Comparison of ENCODE assay signal across 17 cellular contexts in the genomic region with DNA sequence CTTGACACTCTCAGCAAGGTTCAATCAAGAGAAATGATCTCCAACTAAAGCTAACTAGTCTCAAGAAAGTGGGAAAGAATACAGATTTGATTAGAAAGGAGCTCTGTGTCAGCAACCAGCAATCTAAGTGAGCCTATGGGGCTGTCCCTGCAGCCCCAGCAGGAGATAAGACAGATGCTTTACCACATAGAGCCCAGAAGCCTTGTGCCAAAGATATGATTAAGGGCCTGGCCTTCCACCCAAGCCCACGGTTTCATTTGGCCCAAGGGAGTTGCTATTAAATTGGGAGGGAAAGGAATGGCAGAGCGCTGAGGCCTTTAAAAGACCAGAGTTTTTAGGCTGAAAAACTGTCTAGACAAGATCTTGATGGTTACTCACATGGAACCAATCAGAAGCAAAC.
DNase-seq lines count a peak whose midpoint lies in the region; ATAC-seq, FAIRE-seq and TF ChIP-seq lines count a peak whose summit lies in the region.
"Had no signal": no experiment of that assay in that cellular context is flagged by ENCODE, and none has a peak within 500 bp of the region (broad histone marks: within the 10 kb centered on the region; RNA-seq: fewer than 3 reads in every experiment).

No MANE protein-coding gene starts in this region.

- H3K9ac ChIP-seq in K562 (ENCODE audit: insufficient read depth in 1 of 2, low read depth in 2 of 2, low read length in 2 of 2): no peak overlapping the region
- H3K9ac ChIP-seq: BLaER1 treated with 17β-estradiol and CSF1 and Interleukin-3, amounts not matched to agents 10 nM and 100 nM had no signal

- in situ Hi-C loops in K562 (cut with MboI): no loop called here

- FAIRE-seq in K562 (lab: Jason Lieb, UNC): no peak
- FAIRE-seq: H54, HepG2 had no signal

- DNase-seq in OCI-M1 (lab: John Stamatoyannopoulos, UW): peak; percentile 82
- DNase-seq in K562 (ENCODE audit: extremely low read depth in 1 of 4, low spot score in 3 of 4): peak in 2 of 4 experiments; percentile 23 to 39
- no peak for DNase-seq in nephron progenitor cell
- no peak for DNase-seq in DMS79 treated with DMSO at 0.1 percent for 48 hours (lab: John Stamatoyannopoulos, UW)
- no peak for DNase-seq in cerebellar cortex (ENCODE audit: low spot score)
- no peak for DNase-seq in activated CD4-positive, alpha-beta T cell treated with anti-CD3 and anti-CD28 coated beads, Interleukin-2, amount 10 ng/mL, durations not matched to agents 7 days and 5 days
- DNase-seq: DMS153, MG63, NCI-H1092 treated with DMSO at 0.1 percent for 48 hours, NCI-H187, NCI-H774 had no signal

- no peak for TF ChIP-seq EP300 in K562 (IDR thresholded peaks at IDR 0.05; ENCODE audit: low read length)

- H3K4me3 ChIP-seq in HEK293 (ENCODE audit: low read depth, low read length) (no peak overlapping the region), K562 (no peak overlapping the region)
- H3K4me3 ChIP-seq: BLaER1 treated with 17β-estradiol and CSF1 and Interleukin-3, amounts not matched to agents 10 nM and 100 nM; MG63; SJSA1 had no signal

- BruUV-seq in K562 (replicated peaks; lab: Mats Ljungman, UMichigan): no TSS peak

- H4K20me1 ChIP-seq in K562 (replicated peaks; ENCODE audit: control insufficient read depth, insufficient read depth, low read length): no peaks in the 10 kb centered on the region
- H4K20me1 ChIP-seq: BLaER1 treated with 17β-estradiol and CSF1 and Interleukin-3, amounts not matched to agents 10 nM and 100 nM had no signal

- no peak for TF ChIP-seq POLR2A in K562 (conservative IDR thresholded peaks at IDR 0.05)

- no peaks in the 10 kb centered on the region for H3K9me3 Mint-ChIP-seq in nephron progenitor cell
- H3K9me3 Mint-ChIP-seq in activated CD4-positive, alpha-beta T cell treated with anti-CD3 and anti-CD28 coated beads, Interleukin-2, amount 10 ng/mL, durations not matched to agents 7 days and 5 days: no peaks in the 10 kb centered on the region

- peaks cover 9% of the 10 kb centered on the region; the same call in 1 of the 2 replicates for H3K4me1 ChIP-seq in HEK293 (ENCODE audit: control insufficient read depth, insufficient read depth, low read length)
- H3K4me1 ChIP-seq in K562 (replicated peaks in 1 of 2; ENCODE audit: control insufficient read depth in 2 of 2, insufficient read depth in 2 of 2, low read length in 2 of 2): peaks cover 0 to 4% of the 10 kb centered on the region in 2 experiments; a peak in 2 of 5 replicates
- H3K4me1 ChIP-seq: BLaER1 treated with 17β-estradiol and CSF1 and Interleukin-3, amounts not matched to agents 10 nM and 100 nM had no signal

- ATAC-seq in K562: peak; percentile 59; the same call in 2 of the 3 replicates
- ATAC-seq: HepG2 had no signal

- H3K27me3 Mint-ChIP-seq in nephron progenitor cell (ENCODE audit: low read depth, poor library complexity): peaks cover 3% of the 10 kb centered on the region
- no peaks in the 10 kb centered on the region for H3K27me3 Mint-ChIP-seq in activated CD4-positive, alpha-beta T cell treated with anti-CD3 and anti-CD28 coated beads, Interleukin-2, amount 10 ng/mL, durations not matched to agents 7 days and 5 days

- H3K27me3 ChIP-seq in K562 (ENCODE audit: control insufficient read depth in 2 of 2, insufficient read depth in 2 of 2, low read length in 2 of 2): no peaks in the 10 kb centered on the region
- H3K27me3 ChIP-seq: BLaER1 treated with 17β-estradiol and CSF1 and Interleukin-3, amounts not matched to agents 10 nM and 100 nM; MG63; SJSA1 had no signal

- no peak overlapping the region for H3K4me2 ChIP-seq in K562 (ENCODE audit: insufficient read depth, low read length)
- H3K4me2 ChIP-seq: BLaER1 treated with 17β-estradiol and CSF1 and Interleukin-3, amounts not matched to agents 10 nM and 100 nM had no signal

- intact Hi-C loops in K562 (cut with micrococcal nuclease): no loop called here

- peaks cover 33% of the 10 kb centered on the region for H3K4me1 Mint-ChIP-seq in nephron progenitor cell
- no peaks in the 10 kb centered on the region for H3K4me1 Mint-ChIP-seq in activated CD4-positive, alpha-beta T cell treated with anti-CD3 and anti-CD28 coated beads, Interleukin-2, amount 10 ng/mL, durations not matched to agents 7 days and 5 days

- no peaks in the 10 kb centered on the region for H3K9me3 ChIP-seq in HEK293 (ENCODE audit: control insufficient read depth, insufficient read depth, low read depth, low read length)
- no peaks in the 10 kb centered on the region for H3K9me3 ChIP-seq in K562 (replicated peaks; ENCODE audit: control insufficient read depth, insufficient read depth, low read depth, low read length)
- H3K9me3 ChIP-seq: MG63, SJSA1 had no signal

- CTCF ChIA-PET in HEK293 (lab: Yijun Ruan, JAX) (interaction anchor here (0.5 kb wide), 1 partner anchor 48 kb away, joined by 3 read pairs; no protein-coding TSS in a partner anchor), K562 (lab: Yijun Ruan, JAX; ENCODE audit: low intra/inter-chr PET ratio) (no interaction called here)
- CTCF ChIA-PET in activated CD4-positive, alpha-beta T cell treated with anti-CD3 and anti-CD28 coated beads, Interleukin-2, amount 10 ng/mL, durations not matched to agents 7 days and 5 days (lab: Charles Lee): interaction anchor here (0.5 kb wide), 1 partner anchor 242 kb away, joined by 3 read pairs; no protein-coding TSS in a partner anchor

- POLR2A ChIA-PET in HEK293 (lab: Yijun Ruan, JAX) (no interaction called here), K562 (lab: Yijun Ruan, JAX) (interaction anchor here (1.3 to 1.4 kb wide), 2 partner anchors 12 to 21 kb away, joined by 3 read pairs; no protein-coding TSS in a partner anchor)
- POLR2A ChIA-PET in activated CD4-positive, alpha-beta T cell treated with anti-CD3 and anti-CD28 coated beads, Interleukin-2, amount 10 ng/mL, durations not matched to agents 7 days and 5 days (lab: Charles Lee): no interaction called here

- 17% methylated on average over 2 of the region's 2 CpGs for WGBS in K562 (ENCODE audit: insufficient coverage, low coverage, missing lambda C conversion rate)

- TF ChIP-seq CTCF in HEK293 (tag by site-specific recombination; IDR thresholded peaks at IDR 0.05): no peak
- TF ChIP-seq CTCF in K562 (IDR thresholded peaks at IDR 0.05 in 2 of 3, conservative IDR thresholded peaks at IDR 0.05 in 1 of 3; ENCODE audit: insufficient read depth in 2 of 3, low read depth in 1 of 3, low read length in 3 of 3): no peak
- no peak for TF ChIP-seq CTCF in nephron progenitor cell (IDR thresholded peaks at IDR 0.05)

- H3K4me3 Mint-ChIP-seq in nephron progenitor cell: no peak overlapping the region
- H3K4me3 Mint-ChIP-seq in activated CD4-positive, alpha-beta T cell treated with anti-CD3 and anti-CD28 coated beads, Interleukin-2, amount 10 ng/mL, durations not matched to agents 7 days and 5 days: no peak overlapping the region

- peaks cover 3% of the 10 kb centered on the region for H3K9me1 ChIP-seq in K562 (ENCODE audit: control insufficient read depth, insufficient read depth, low read length)

- TF ChIP-seq RAD21 in K562 (CRISPR knock-in tag; conservative IDR thresholded peaks at IDR 0.05 in 1 of 2, IDR thresholded peaks at IDR 0.05 in 1 of 2): no peak

- peaks cover 0 to 7% of the 10 kb centered on the region in 2 experiments; a peak in 2 of 3 replicates for H3K36me3 ChIP-seq in HEK293 (ENCODE audit: control insufficient read depth in 2 of 2, insufficient read depth in 1 of 2, low read length in 2 of 2)
- peaks cover 18% of the 10 kb centered on the region; the same call in 2 of the 3 replicates for H3K36me3 ChIP-seq in K562 (ENCODE audit: control insufficient read depth, insufficient read depth, low read length)

- H3K27ac ChIP-seq in HEK293 (ENCODE audit: extremely low read depth, low read depth, low read length) (no peak overlapping the region; the same call in 1 of the 2 replicates), K562 (ENCODE audit: extremely low read depth, low read depth, low read length) (no peak overlapping the region)
- H3K27ac ChIP-seq: BLaER1 treated with 17β-estradiol and CSF1 and Interleukin-3, amounts not matched to agents 10 nM and 100 nM; RWPE1; SJSA1 had no signal

- H3K27ac Mint-ChIP-seq in nephron progenitor cell: peak overlapping the region; percentile 83
- H3K27ac Mint-ChIP-seq in activated CD4-positive, alpha-beta T cell treated with anti-CD3 and anti-CD28 coated beads, Interleukin-2, amount 10 ng/mL, durations not matched to agents 7 days and 5 days: no peak overlapping the region

- no peak overlapping the region for H2AFZ ChIP-seq in K562 (ENCODE audit: low read depth, low read length)

- peaks cover 59% of the 10 kb centered on the region for H3K36me3 Mint-ChIP-seq in nephron progenitor cell (ENCODE audit: low read depth)
- H3K36me3 Mint-ChIP-seq in activated CD4-positive, alpha-beta T cell treated with anti-CD3 and anti-CD28 coated beads, Interleukin-2, amount 10 ng/mL, durations not matched to agents 7 days and 5 days (ENCODE audit: low read depth): peaks cover 7% of the 10 kb centered on the region

- H3K79me2 ChIP-seq in K562 (ENCODE audit: control insufficient read depth, insufficient read depth, low read length): no peaks in the 10 kb centered on the region

TF ChIP-seq in HEK293, 187 proteins besides CTCF, POLR2A, EP300 and RAD21 (continues in another document):
- TF ChIP-seq, protein P1, sequence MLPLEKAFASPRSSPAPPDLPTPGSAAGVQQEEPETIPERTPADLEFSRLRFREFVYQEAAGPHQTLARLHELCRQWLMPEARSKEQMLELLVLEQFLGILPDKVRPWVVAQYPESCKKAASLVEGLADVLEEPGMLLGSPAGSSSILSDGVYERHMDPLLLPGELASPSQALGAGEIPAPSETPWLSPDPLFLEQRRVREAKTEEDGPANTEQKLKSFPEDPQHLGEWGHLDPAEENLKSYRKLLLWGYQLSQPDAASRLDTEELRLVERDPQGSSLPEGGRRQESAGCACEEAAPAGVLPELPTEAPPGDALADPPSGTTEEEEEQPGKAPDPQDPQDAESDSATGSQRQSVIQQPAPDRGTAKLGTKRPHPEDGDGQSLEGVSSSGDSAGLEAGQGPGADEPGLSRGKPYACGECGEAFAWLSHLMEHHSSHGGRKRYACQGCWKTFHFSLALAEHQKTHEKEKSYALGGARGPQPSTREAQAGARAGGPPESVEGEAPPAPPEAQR (tag by site-specific recombination; IDR thresholded peaks at IDR 0.05): no peak
- TF ChIP-seq ZNF423 (tag by site-specific recombination; IDR thresholded peaks at IDR 0.05): peak; percentile 46; the same call in 1 of the 2 replicates

TF ChIP-seq in K562, 482 proteins besides CTCF, POLR2A, EP300 and RAD21 (continues in another document):
- TF ChIP-seq CBFB (CRISPR knock-in tag; IDR thresholded peaks at IDR 0.05): no peak
- TF ChIP-seq, protein P2, sequence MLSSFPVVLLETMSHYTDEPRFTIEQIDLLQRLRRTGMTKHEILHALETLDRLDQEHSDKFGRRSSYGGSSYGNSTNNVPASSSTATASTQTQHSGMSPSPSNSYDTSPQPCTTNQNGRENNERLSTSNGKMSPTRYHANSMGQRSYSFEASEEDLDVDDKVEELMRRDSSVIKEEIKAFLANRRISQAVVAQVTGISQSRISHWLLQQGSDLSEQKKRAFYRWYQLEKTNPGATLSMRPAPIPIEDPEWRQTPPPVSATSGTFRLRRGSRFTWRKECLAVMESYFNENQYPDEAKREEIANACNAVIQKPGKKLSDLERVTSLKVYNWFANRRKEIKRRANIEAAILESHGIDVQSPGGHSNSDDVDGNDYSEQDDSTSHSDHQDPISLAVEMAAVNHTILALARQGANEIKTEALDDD (IDR thresholded peaks at IDR 0.05): 0 out of 2 replicates have a peak, but pooled peaks have one; percentile 41
- peak; percentile 62 for TF ChIP-seq CBFA2T3 (IDR thresholded peaks at IDR 0.05)

Comparison
In these comparisons a context has a peak if more than half of its experiments do, and no peak if none do; other contexts are left out.
1. Of the 44 proteins assayed by ChIP-seq in both K562 and HEK293: peak only in K562: none; only in HEK293: KLF10 and ZBTB8A; in both: none; in neither: 42.